28 cellular contexts compared by ENCODE assay signal in genomic region chr19:23596872-23597271, GRCh38.
"Had no signal": no experiment of that assay in that cellular context is flagged by ENCODE, and none has a peak within 500 bp of the region (broad histone marks: within the 10 kb centered on the region; RNA-seq: fewer than 3 reads in every experiment).

No MANE protein-coding gene starts in this region.

- H3K27ac ChIP-seq: colonic mucosa, epithelial cell of prostate, esophagus squamous epithelium, gastrocnemius medialis, heart right ventricle, left lung, lower lobe of right lung had no signal

- H3K9me3 Mint-ChIP-seq: effector memory CD8-positive, alpha-beta T cell had no signal

- H3K27me3 ChIP-seq: colonic mucosa, esophagus squamous epithelium, gastrocnemius medialis, heart right ventricle, left lung had no signal

- H3K4me1 Mint-ChIP-seq: endodermal cell, mesothelial cell of epicardium, naive B cell had no signal

- H3K4me1 ChIP-seq: colonic mucosa, esophagus squamous epithelium, gastrocnemius medialis, heart right ventricle, left lung, lower lobe of right lung had no signal

- H3K27me3 Mint-ChIP-seq: dendritic cell treated with granulocyte-macrophage colony-stimulating factor and Interleukin-4, amounts not matched to agents 40 ng/mL and 50 ng/mL, for 4 days; effector memory CD8-positive, alpha-beta T cell; naive B cell had no signal

- H3K27ac Mint-ChIP-seq: dendritic cell treated with granulocyte-macrophage colony-stimulating factor and Interleukin-4, amounts not matched to agents 40 ng/mL and 50 ng/mL, for 4 days; effector memory CD8-positive, alpha-beta T cell; endodermal cell; mesothelial cell of epicardium; naive B cell had no signal

- H3K4me3 Mint-ChIP-seq: dendritic cell treated with granulocyte-macrophage colony-stimulating factor and Interleukin-4, amounts not matched to agents 40 ng/mL and 50 ng/mL, for 4 days; effector memory CD8-positive, alpha-beta T cell; endodermal cell; mesothelial cell of epicardium; naive B cell had no signal

- H3K9me3 ChIP-seq: colonic mucosa, esophagus squamous epithelium, gastrocnemius medialis, lower lobe of right lung had no signal

- H3K4me3 ChIP-seq: colonic mucosa, esophagus squamous epithelium, gastrocnemius medialis, heart right ventricle, left lung, lower lobe of right lung, mucosa of descending colon had no signal

- FAIRE-seq: endometrium, islet of Langerhans, keratinocyte had no signal

- DNase-seq: colonic mucosa; cortex of kidney; effector CD8-positive, alpha-beta T cell; effector memory CD8-positive, alpha-beta T cell; endodermal cell; erythroblast; esophagus squamous epithelium; foreskin fibroblast; foreskin melanocyte; gastrocnemius medialis; glutamatergic neuron; head of caudate nucleus; heart right ventricle; hippocampal formation; left cardiac atrium; left lung; left ventricle myocardium superior; lower lobe of right lung; mesenchymal stem cell; mucosa of descending colon; naive B cell had no signal

- H3K36me3 ChIP-seq: colonic mucosa, esophagus squamous epithelium, gastrocnemius medialis, heart right ventricle, left lung, lower lobe of right lung had no signal

- ATAC-seq: effector memory CD8-positive, alpha-beta T cell; esophagus mucosa; gastrocnemius medialis; heart right ventricle; left cardiac atrium; left lung; left ventricle myocardium superior; mucosa of descending colon had no signal
